In genomic region chr7:29461996-29462395, GRCh38 we compare ENCODE assay signal across 26 cellular contexts.
"Had no signal": no experiment of that assay in that cellular context is flagged by ENCODE, and none has a peak within 500 bp of the region (broad histone marks: within the 10 kb centered on the region; RNA-seq: fewer than 3 reads in every experiment).

No MANE protein-coding gene starts in this region.

- H3K36me3 ChIP-seq: stomach, suprapubic skin, thoracic aorta, thyroid gland, tibial artery, tibial nerve, transverse colon, upper lobe of left lung, upper lobe of right lung, uterus, vagina had no signal

- H3K9me3 ChIP-seq: stomach, suprapubic skin, testis, thoracic aorta, thyroid gland, tibial artery, tibial nerve, transverse colon, upper lobe of left lung, upper lobe of right lung, uterus, vagina had no signal

- H3K27me3 ChIP-seq: stomach, suprapubic skin, testis, thyroid gland, tibial artery, tibial nerve, transverse colon, upper lobe of left lung, upper lobe of right lung, uterus, vagina had no signal

- DNase-seq: stimulated activated CD4-positive, alpha-beta T cell treated with anti-CD3 and anti-CD28 coated beads, Interleukin-2, amount 100 ng/mL, for 48 hours; stimulated activated CD4-positive, alpha-beta T cell treated with anti-CD3 and anti-CD28 coated beads, Interleukin-4, amount 100 ng/mL, for 1 hour; stimulated activated CD4-positive, alpha-beta T cell treated with anti-CD3 and anti-CD28 coated beads, Interleukin-4, amount 100 ng/mL, for 24 hours; stimulated activated CD4-positive, alpha-beta T cell treated with anti-CD3 and anti-CD28 coated beads, Interleukin-4, amount 100 ng/mL, for 4 hours; stimulated activated CD8-positive, alpha-beta memory T cell treated with anti-CD3 and anti-CD28 coated beads, Interleukin-4, amount 100 ng/mL, for 48 hours; stimulated activated naive B cell treated with anti-CD40 and anti-IgM and Interleukin-4, amounts not matched to agents 10 μg/mL and 1 μg/mL and 100 μg/mL, for 72 hours; stimulated activated naive CD4-positive, alpha-beta T cell; stimulated activated naive CD4-positive, alpha-beta T cell treated with Interleukin-2 at 50 U/mL for 16 hours; stimulated activated naive CD8-positive, alpha-beta T cell treated with anti-CD3 and anti-CD28 coated beads, Interleukin-15, amount 100 ng/mL, for 72 hours; stimulated activated naive CD8-positive, alpha-beta T cell treated with anti-CD3 and anti-CD28 coated beads, Interleukin-15, Interleukin-2, amounts not matched to agents 100 U/mL and 50 U/mL, for 24 hours; stomach; substantia nigra; testis; thyroid gland; tibial artery; transverse colon; trophoblast cell; upper lobe of left lung; upper lobe of right lung; uterus had no signal

- H3K4me1 ChIP-seq: suprapubic skin, testis, thyroid gland, tibial artery, upper lobe of left lung, upper lobe of right lung, uterus, vagina had no signal

- ATAC-seq: stimulated activated effector memory CD8-positive, alpha-beta T cell treated with anti-CD3 and anti-CD28 coated beads, Interleukin-12 subunit alpha, Interleukin-12 subunit beta, amount 100 ng/mL, for 72 hours; stimulated activated memory B cell treated with anti-CD40 and anti-IgM and Interleukin-4, amounts not matched to agents 10 μg/mL and 1 μg/mL and 100 μg/mL, for 72 hours; stimulated activated naive B cell treated with anti-CD40 and anti-IgM and Interleukin-4, amounts not matched to agents 10 μg/mL and 1 μg/mL and 100 μg/mL, for 72 hours; stimulated activated naive CD8-positive, alpha-beta T cell treated with anti-CD3 and anti-CD28 coated beads, Interleukin-15, amount 100 ng/mL, for 72 hours; stimulated activated naive CD8-positive, alpha-beta T cell treated with anti-CD3 and anti-CD28 coated beads, Interleukin-15, Interleukin-2, amounts not matched to agents 100 U/mL and 50 U/mL, for 24 hours; upper lobe of right lung had no signal

- H3K27ac ChIP-seq: stomach, suprapubic skin, testis, thoracic aorta, thyroid gland, tibial artery, tibial nerve, transverse colon, upper lobe of left lung, upper lobe of right lung, uterus, vagina had no signal

- H3K4me3 ChIP-seq: stomach, suprapubic skin, testis, thoracic aorta, thyroid gland, tibial artery, tibial nerve, transverse colon, upper lobe of left lung, upper lobe of right lung, uterus, vagina had no signal
